ENCODE assay signal across 24 cellular contexts in the genomic region with DNA sequence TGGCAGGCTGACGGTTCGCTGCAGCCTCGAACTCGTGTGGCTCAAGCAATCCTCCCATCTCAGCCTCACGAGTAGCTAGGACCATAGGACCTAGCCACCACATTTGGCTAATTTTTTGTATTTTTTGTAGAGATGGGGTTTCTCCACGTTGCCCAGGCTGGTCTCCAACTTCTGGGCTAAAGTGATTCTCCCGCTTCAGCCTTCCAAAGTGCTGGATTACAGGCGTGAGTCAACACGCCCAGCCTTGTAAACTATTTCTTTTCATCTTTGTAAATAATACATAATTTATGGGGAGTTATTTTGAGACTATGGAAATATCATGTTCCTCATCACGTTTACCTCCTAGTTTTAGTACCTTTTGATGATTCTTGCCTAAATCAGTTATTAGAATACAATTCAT. TPM values are rescaled to one million over a fixed set of nuclear protein-coding genes. Genes with fewer than 3 reads are reported as not detected.
DNase-seq lines count a peak whose midpoint lies in the region; ATAC-seq, FAIRE-seq and TF ChIP-seq lines count a peak whose summit lies in the region.
"Had no signal": no experiment of that assay in that cellular context is flagged by ENCODE, and none has a peak within 500 bp of the region (broad histone marks: within the 10 kb centered on the region; RNA-seq: fewer than 3 reads in every experiment).

No MANE protein-coding gene starts in this region.

- intact Hi-C loops in Calu3 (cut with micrococcal nuclease; ENCODE audit: unreplicated experiment) = no loop called here
- intact Hi-C loops in K562 (cut with micrococcal nuclease) = loop anchor here (10.0 kb wide), 1 partner anchor 532 kb away; no protein-coding TSS in a partner anchor
- intact Hi-C loops in prostate gland (cut with DNase I) = loop anchor here (10.0 kb wide), 1 partner anchor 72 kb away; the partner anchor contains the start of gene DEGS1

- no peaks in the 10 kb centered on the region for H3K27me3 ChIP-seq in MM.1S (replicated peaks; ENCODE audit: insufficient read depth, low read length)
- H3K27me3 ChIP-seq in K562 (ENCODE audit: control insufficient read depth in 2 of 2, insufficient read depth in 2 of 2, low read length in 2 of 2) = no peaks in the 10 kb centered on the region
- no peaks in the 10 kb centered on the region for H3K27me3 ChIP-seq in prostate gland (replicated peaks; ENCODE audit: insufficient read depth)

- BruUV-seq in Calu3 (replicated peaks; lab: Mats Ljungman, UMichigan) = no TSS peak
- no TSS peak for BruUV-seq in K562 (replicated peaks; lab: Mats Ljungman, UMichigan)

- no peak for TF ChIP-seq RAD21 in K562 (CRISPR knock-in tag; conservative IDR thresholded peaks at IDR 0.05 in 1 of 2, IDR thresholded peaks at IDR 0.05 in 1 of 2)

- peaks cover 49% of the 10 kb centered on the region for H3K79me2 ChIP-seq in MM.1S (ENCODE audit: low read length)
- H3K79me2 ChIP-seq in K562 (ENCODE audit: control insufficient read depth, insufficient read depth, low read length) = peaks cover 44% of the 10 kb centered on the region

- H3K4me3 Mint-ChIP-seq in Calu3 (ENCODE audit: low read depth, unreplicated experiment) = no peak overlapping the region
- no peak overlapping the region for H3K4me3 Mint-ChIP-seq in activated T-cell treated with anti-CD3 and anti-CD28 coated beads, Interleukin-2, amount 50 U/mL, for 24 hours

- POLR2A ChIA-PET in K562 (lab: Yijun Ruan, JAX) = no interaction called here

- H3K36me3 ChIP-seq in MM.1S (replicated peaks; ENCODE audit: insufficient read depth, low read length) (no peaks in the 10 kb centered on the region), K562 (ENCODE audit: control insufficient read depth, insufficient read depth, low read length) (peaks cover 13% of the 10 kb centered on the region; the same call in 2 of the 3 replicates), prostate gland (no peaks in the 10 kb centered on the region)
- H3K36me3 ChIP-seq: esophagus muscularis mucosa, gastrocnemius medialis, tibial artery had no signal

- no peak for FAIRE-seq in K562 (lab: Jason Lieb, UNC)

- H3K9ac ChIP-seq in MM.1S (ENCODE audit: low read length) (no peak overlapping the region), K562 (ENCODE audit: insufficient read depth in 1 of 2, low read depth in 2 of 2, low read length in 2 of 2) (no peak overlapping the region)

- TF ChIP-seq CTCF in Calu3 (IDR thresholded peaks at IDR 0.05; ENCODE audit: unreplicated experiment) (no peak), MM.1S (IDR thresholded peaks at IDR 0.05; ENCODE audit: low read length) (no peak), K562 (IDR thresholded peaks at IDR 0.05 in 2 of 3, conservative IDR thresholded peaks at IDR 0.05 in 1 of 3; ENCODE audit: insufficient read depth in 2 of 3, low read depth in 1 of 3, low read length in 3 of 3) (no peak), prostate gland (IDR thresholded peaks at IDR 0.05) (no peak)

- DNase-seq in Calu3 (no peak), MM.1S (no peak), K562 (ENCODE audit: extremely low read depth in 1 of 4, low spot score in 3 of 4) (no peak), prostate gland (ENCODE audit: low spot score) (peak; percentile 13)
- DNase-seq in activated T-cell treated with anti-CD3 and anti-CD28 coated beads, Interleukin-2, amount 50 U/mL, for 24 hours = no peak
- no peak for DNase-seq in activated CD4-positive, alpha-beta T cell treated with anti-CD3 and anti-CD28 coated beads, Interleukin-2, amount 50 U/mL, for 4 hours
- DNase-seq: activated CD4-positive, CD25-positive, alpha-beta regulatory T cell treated with anti-CD3 and anti-CD28 coated beads, Interleukin-2, amount 50 U/mL, for 72 hours; activated CD8-positive, alpha-beta memory T cell treated with anti-CD3 and anti-CD28 coated beads for 24 hours; activated T-cell treated with anti-CD3 and anti-CD28 coated beads, Interleukin-2, amount 50 U/mL, for 72 hours; COR-L47; effector CD8-positive, alpha-beta T cell; EL; gastrocnemius medialis; H7; NCI-H1436 treated with DMSO at 0.1 percent for 48 hours; posterior cingulate gyrus; stimulated activated naive B cell treated with anti-CD40 and anti-IgM and Interleukin-4, amounts not matched to agents 10 μg/mL and 1 μg/mL and 100 μg/mL, for 72 hours; T1000; tibial artery had no signal

- H3F3A ChIP-seq in MM.1S (ENCODE audit: insufficient read depth, low read length) = peaks cover 18% of the 10 kb centered on the region

- in situ Hi-C loops in K562 (cut with MboI) = loop anchor here (10.0 to 25.0 kb wide), 3 partner anchors 224 to 824 kb away; partner anchors contain the start of genes DNAH14 and NVL

- H2AFZ ChIP-seq in MM.1S (ENCODE audit: low read length) (peak overlapping the region; percentile 71; the same call in 1 of the 2 replicates), K562 (ENCODE audit: low read depth, low read length) (peak overlapping the region; percentile 93)

- peak overlapping the region; percentile 87 for H3K27ac Mint-ChIP-seq in Calu3 (ENCODE audit: unreplicated experiment)
- H3K27ac Mint-ChIP-seq in activated T-cell treated with anti-CD3 and anti-CD28 coated beads, Interleukin-2, amount 50 U/mL, for 24 hours = no peak overlapping the region

- H3K27me3 Mint-ChIP-seq in Calu3 (ENCODE audit: unreplicated experiment) = no peaks in the 10 kb centered on the region
- H3K27me3 Mint-ChIP-seq in activated T-cell treated with anti-CD3 and anti-CD28 coated beads, Interleukin-2, amount 50 U/mL, for 24 hours = peaks cover 6% of the 10 kb centered on the region

- H3K27ac ChIP-seq in MM.1S (ENCODE audit: low read length) = no peak overlapping the region
- no peak overlapping the region for H3K27ac ChIP-seq in K562 (ENCODE audit: extremely low read depth, low read depth, low read length)
- H3K27ac ChIP-seq in prostate gland = peak overlapping the region; percentile 95 to 97

- peaks cover 35% of the 10 kb centered on the region for H3K36me3 Mint-ChIP-seq in Calu3 (ENCODE audit: insufficient read depth, unreplicated experiment)
- H3K36me3 Mint-ChIP-seq in activated T-cell treated with anti-CD3 and anti-CD28 coated beads, Interleukin-2, amount 50 U/mL, for 24 hours (ENCODE audit: low read depth) = peaks cover 19% of the 10 kb centered on the region
- H3K36me3 Mint-ChIP-seq: activated naive CD4-positive, alpha-beta T cell treated with anti-CD3 and anti-CD28 coated beads, Interleukin-2, amount 50 U/mL, for 24 hours; stimulated activated naive B cell treated with anti-CD40 and anti-IgM and Interleukin-4, amounts not matched to agents 10 μg/mL and 1 μg/mL and 100 μg/mL, for 72 hours had no signal

- H3K4me2 ChIP-seq in MM.1S (ENCODE audit: low read depth, low read length) = peak overlapping the region; percentile 56
- H3K4me2 ChIP-seq in K562 (ENCODE audit: insufficient read depth, low read length) = no peak overlapping the region

- H3K9me3 Mint-ChIP-seq in Calu3 (ENCODE audit: low read depth, unreplicated experiment) = no peaks in the 10 kb centered on the region
- no peaks in the 10 kb centered on the region for H3K9me3 Mint-ChIP-seq in activated T-cell treated with anti-CD3 and anti-CD28 coated beads, Interleukin-2, amount 50 U/mL, for 24 hours
- H3K9me3 Mint-ChIP-seq: activated naive CD4-positive, alpha-beta T cell treated with anti-CD3 and anti-CD28 coated beads, Interleukin-2, amount 50 U/mL, for 24 hours; stimulated activated naive B cell treated with anti-CD40 and anti-IgM and Interleukin-4, amounts not matched to agents 10 μg/mL and 1 μg/mL and 100 μg/mL, for 72 hours had no signal

- H3K4me1 Mint-ChIP-seq in Calu3 (ENCODE audit: low read depth, unreplicated experiment) = peaks cover 18% of the 10 kb centered on the region
- peaks cover 26% of the 10 kb centered on the region for H3K4me1 Mint-ChIP-seq in activated T-cell treated with anti-CD3 and anti-CD28 coated beads, Interleukin-2, amount 50 U/mL, for 24 hours (ENCODE audit: low read depth)

- TF ChIP-seq POLR2A in K562 (conservative IDR thresholded peaks at IDR 0.05) (no peak), prostate gland (IDR thresholded peaks at IDR 0.05) (no peak)

- ATAC-seq in K562 (no peak), HG03457 (IDR thresholded peaks at IDR 0.05; ENCODE audit: unreplicated experiment) (no peak), HG02588 (IDR thresholded peaks at IDR 0.05; ENCODE audit: unreplicated experiment) (no peak)

- WGBS in K562 (ENCODE audit: insufficient coverage, low coverage, missing lambda C conversion rate) = 50% methylated on average over 10 of the region's 10 CpGs
- 56% methylated on average over 10 of the region's 10 CpGs for WGBS in prostate gland

- no peak for TF ChIP-seq EP300 in K562 (IDR thresholded peaks at IDR 0.05; ENCODE audit: low read length)

- CTCF ChIA-PET in Calu3 (lab: Charles Lee) = no interaction called here
- CTCF ChIA-PET in K562 (lab: Yijun Ruan, JAX; ENCODE audit: low intra/inter-chr PET ratio) = no interaction called here

- no peaks in the 10 kb centered on the region for H3K9me1 ChIP-seq in K562 (ENCODE audit: control insufficient read depth, insufficient read depth, low read length)

- H3K9me2 ChIP-seq in MM.1S (replicated peaks; ENCODE audit: insufficient read depth, low read length) = no peaks in the 10 kb centered on the region

- H3K4me3 ChIP-seq in MM.1S (ENCODE audit: low read length) = peak overlapping the region; percentile 92; the same call in 1 of the 2 replicates
- no peak overlapping the region for H3K4me3 ChIP-seq in K562
- no peak overlapping the region for H3K4me3 ChIP-seq in prostate gland
- H3K4me3 ChIP-seq: lung had no signal

- H3K4me1 ChIP-seq in MM.1S (ENCODE audit: low read length) (peaks cover 14% of the 10 kb centered on the region; the same call in 1 of the 2 replicates), K562 (replicated peaks in 1 of 2; ENCODE audit: control insufficient read depth in 2 of 2, insufficient read depth in 2 of 2, low read length in 2 of 2) (peaks cover 5 to 11% of the 10 kb centered on the region in 2 experiments; a peak in 3 of 5 replicates), prostate gland (replicated peaks) (peaks cover 4% of the 10 kb centered on the region)

- H3K9me3 ChIP-seq in MM.1S (replicated peaks; ENCODE audit: insufficient read depth, low read length) (no peaks in the 10 kb centered on the region), K562 (replicated peaks; ENCODE audit: control insufficient read depth, insufficient read depth, low read depth, low read length) (no peaks in the 10 kb centered on the region; the same call in 1 of the 2 replicates), prostate gland (no peaks in the 10 kb centered on the region)
- H3K9me3 ChIP-seq: esophagus muscularis mucosa, gastrocnemius medialis, tibial artery had no signal

- H4K20me1 ChIP-seq in MM.1S (ENCODE audit: insufficient read depth, low read length) = peaks cover 6% of the 10 kb centered on the region; the same call in 1 of the 2 replicates
- peaks cover 7% of the 10 kb centered on the region; the same call in 1 of the 2 replicates for H4K20me1 ChIP-seq in K562 (replicated peaks; ENCODE audit: control insufficient read depth, insufficient read depth, low read length)

RNA-seq across cellular contexts. Expression of gene FBXO28, which starts 0.9 kb away (rescaled TPM):
- total RNA-seq in Calu3 (2022) = 100 and 101 TPM in 2 replicates
- total RNA-seq in K562 (2011; cell fraction: chromatin; rRNA removed; ENCODE audit: low replicate concordance) = 44.8 and 124 TPM in 2 replicates
- total RNA-seq in K562 (2011; cell fraction: nucleolus; rRNA removed) = 21.3 and 25.9 TPM in 2 replicates
- total RNA-seq in K562 (2011; cell fraction: nucleoplasm; rRNA removed) = 42.8 and 45.4 TPM in 2 replicates
- 22.0 and 25.3 TPM in 2 replicates for total RNA-seq in K562 (2014; rRNA removed)
- 34.8 and 38.0 TPM in 2 replicates for total RNA-seq in K562 (2014; rRNA removed; fragmentation: Illumina TruSeq; extraction: Trizol)
- total RNA-seq in K562 (2015; rRNA removed; fragmentation: Illumina TruSeq; extraction: Trizol) = 26.3 and 29.9 TPM in 2 replicates
- total RNA-seq in K562 (2021) = 27.1 and 27.8 TPM in 2 replicates
- 17.0 and 27.4 TPM in 2 replicates for polyA plus RNA-seq in K562 (2011; rRNA removed)
- polyA plus RNA-seq in K562 (2011; cell fraction: cytosol; rRNA removed) = 7.5 and 8.0 TPM in 2 replicates
- polyA plus RNA-seq in K562 (2011; cell fraction: nucleus; rRNA removed) = 11.4 and 11.8 TPM in 2 replicates
- polyA plus RNA-seq in K562 (2012) = 12.4 and 13.4 TPM in 2 replicates
- 19.6 and 20.5 TPM in 2 replicates for polyA plus RNA-seq in K562 (2014; fragmentation: Illumina TruSeq; extraction: Trizol)
- 1 to 10 TPM; 4.1 to 5.8 TPM for polyA plus RNA-seq in K562 (2014; fragmentation: Nextera tagmentation; extraction: Ambion mirVana)
- polyA plus RNA-seq in K562 (2014; rRNA removed) = 17.6 and 19.2 TPM in 2 replicates
- polyA minus RNA-seq in K562 (2011; rRNA and poly(A)+ RNA removed) = 46.2 and 46.6 TPM in 2 replicates
- polyA minus RNA-seq in K562 (2011; cell fraction: cytosol; rRNA and poly(A)+ RNA removed) = 10.0 and 15.1 TPM in 2 replicates
- polyA minus RNA-seq in K562 (2011; cell fraction: nucleus; rRNA and poly(A)+ RNA removed) = 19.7 and 24.2 TPM in 2 replicates
- total RNA-seq in prostate gland = 10 to 100 TPM; 29.0 to 40.0 TPM

Comparison
In these comparisons a context has a peak if more than half of its experiments do, and no peak if none do; other contexts are left out.
1. H3K27ac ChIP-seq: peak in prostate gland (2 of 2); none in MM.1S (single experiment) and K562 (single experiment).